ENCODE assay signal across 10 cellular contexts in genomic region chr5:59123595-59124561, GRCh38.
DNase-seq lines count a peak whose midpoint lies in the region; ATAC-seq and TF ChIP-seq lines count a peak whose summit lies in the region.
"Had no signal": no experiment of that assay in that cellular context is flagged by ENCODE, and none has a peak within 500 bp of the region (broad histone marks: within the 10 kb centered on the region; RNA-seq: fewer than 3 reads in every experiment).

No MANE protein-coding gene starts in this region.

- no peaks in the 10 kb centered on the region for H3F3A ChIP-seq in SU-DHL-6 (ENCODE audit: insufficient read depth)

- no peak overlapping the region for H3K4me3 Mint-ChIP-seq in natural killer cell
- no peak overlapping the region for H3K4me3 Mint-ChIP-seq in glutamatergic neuron (ENCODE audit: unreplicated experiment)

- H2AFZ ChIP-seq in SU-DHL-6 (ENCODE audit: low read depth, low read length, severe bottlenecking), result peak overlapping the region; percentile 61
- H2AFZ ChIP-seq: parathyroid adenoma had no signal

- DNase-seq in natural killer cell (no peak), DMS79 treated with DMSO at 0.1 percent for 48 hours (lab: John Stamatoyannopoulos, UW) (no peak), testis (no peak), glutamatergic neuron (no peak), cerebellar nuclear complex (lab: John Stamatoyannopoulos, UW) (no peak)
- DNase-seq: PC-3 had no signal

- no peak overlapping the region for H3K9ac ChIP-seq in SU-DHL-6 (ENCODE audit: low read length)
- H3K9ac ChIP-seq: parathyroid adenoma had no signal

- no peak overlapping the region for H3K4me3 ChIP-seq in SU-DHL-6 (ENCODE audit: insufficient read depth, low read length, poor library complexity, severe bottlenecking)
- H3K4me3 ChIP-seq in testis, result no peak overlapping the region

- no peaks in the 10 kb centered on the region for H3K9me2 ChIP-seq in SU-DHL-6 (replicated peaks; ENCODE audit: insufficient read depth, low read length)

- H3K79me2 ChIP-seq in SU-DHL-6 (ENCODE audit: insufficient read depth, low read length), result no peaks in the 10 kb centered on the region
- H3K79me2 ChIP-seq: parathyroid adenoma had no signal

- H3K27me3 ChIP-seq in SU-DHL-6 (ENCODE audit: low read length) (no peaks in the 10 kb centered on the region), testis (no peaks in the 10 kb centered on the region)

- no peaks in the 10 kb centered on the region for H3K36me3 ChIP-seq in SU-DHL-6 (ENCODE audit: low read length)
- no peaks in the 10 kb centered on the region for H3K36me3 ChIP-seq in testis (ENCODE audit: low read depth, missing control alignments)

- TF ChIP-seq CTCF in SU-DHL-6 (IDR thresholded peaks at IDR 0.05; ENCODE audit: insufficient read depth, low read length, poor library complexity, severe bottlenecking) (no peak), natural killer cell (IDR thresholded peaks at IDR 0.05) (no peak), testis (IDR thresholded peaks at IDR 0.05) (no peak), glutamatergic neuron (IDR thresholded peaks at IDR 0.05; ENCODE audit: partially characterized antibody, unreplicated experiment) (no peak)

- H3K4me2 ChIP-seq in SU-DHL-6 (ENCODE audit: low read depth, low read length, poor library complexity, severe bottlenecking), result peak overlapping the region; percentile 38

- no peaks in the 10 kb centered on the region for H4K20me1 ChIP-seq in SU-DHL-6 (ENCODE audit: low read depth, low read length)

- H3K36me3 Mint-ChIP-seq in natural killer cell (no peaks in the 10 kb centered on the region), glutamatergic neuron (ENCODE audit: unreplicated experiment) (no peaks in the 10 kb centered on the region)

- H3K4me1 Mint-ChIP-seq in natural killer cell (peaks cover 0 to 4% of the 10 kb centered on the region in 2 donors), glutamatergic neuron (ENCODE audit: low read depth, unreplicated experiment) (no peaks in the 10 kb centered on the region)

- H3K27ac Mint-ChIP-seq in natural killer cell (no peak overlapping the region), glutamatergic neuron (ENCODE audit: unreplicated experiment) (no peak overlapping the region)

- no peak for TF ChIP-seq POLR2A in testis (IDR thresholded peaks at IDR 0.05)

- intact Hi-C loops in natural killer cell (cut with micrococcal nuclease), result loop anchor here (1.0 kb wide), 1 partner anchor 25 kb away; no protein-coding TSS in a partner anchor
- intact Hi-C loops in testis (cut with DNase I; ENCODE audit: low total_unique reads), result no loop called here

- H3K9me3 Mint-ChIP-seq in natural killer cell (no peaks in the 10 kb centered on the region), glutamatergic neuron (ENCODE audit: unreplicated experiment) (no peaks in the 10 kb centered on the region)

- no peak overlapping the region; the same call in 1 of the 2 replicates for H3K27ac ChIP-seq in SU-DHL-6 (ENCODE audit: low read depth, low read length)
- H3K27ac ChIP-seq in testis, result no peak overlapping the region
- H3K27ac ChIP-seq: parathyroid adenoma had no signal

- peak; percentile 43 for ATAC-seq in GM18499 (IDR thresholded peaks at IDR 0.05; ENCODE audit: insufficient read depth, unreplicated experiment)
- peak; percentile 49 for ATAC-seq in GM21825 (IDR thresholded peaks at IDR 0.05; ENCODE audit: unreplicated experiment)
- peak; percentile 32 to 61 (median 50) for ATAC-seq in natural killer cell
- ATAC-seq: PC-3 had no signal

- WGBS in testis, 2 donors, result 76 to 87% methylated on average over 5 of the region's 5 CpGs

- no peaks in the 10 kb centered on the region for H3K27me3 Mint-ChIP-seq in natural killer cell (ENCODE audit: low read depth in 2 of 2)
- no peaks in the 10 kb centered on the region for H3K27me3 Mint-ChIP-seq in glutamatergic neuron (ENCODE audit: unreplicated experiment)

- H3K9me3 ChIP-seq in SU-DHL-6 (ENCODE audit: insufficient read depth, low read length), result no peaks in the 10 kb centered on the region
- no peaks in the 10 kb centered on the region for H3K9me3 ChIP-seq in testis

- no peaks in the 10 kb centered on the region for H3K4me1 ChIP-seq in testis
